12 cellular contexts compared by ENCODE assay signal in the genomic region with DNA sequence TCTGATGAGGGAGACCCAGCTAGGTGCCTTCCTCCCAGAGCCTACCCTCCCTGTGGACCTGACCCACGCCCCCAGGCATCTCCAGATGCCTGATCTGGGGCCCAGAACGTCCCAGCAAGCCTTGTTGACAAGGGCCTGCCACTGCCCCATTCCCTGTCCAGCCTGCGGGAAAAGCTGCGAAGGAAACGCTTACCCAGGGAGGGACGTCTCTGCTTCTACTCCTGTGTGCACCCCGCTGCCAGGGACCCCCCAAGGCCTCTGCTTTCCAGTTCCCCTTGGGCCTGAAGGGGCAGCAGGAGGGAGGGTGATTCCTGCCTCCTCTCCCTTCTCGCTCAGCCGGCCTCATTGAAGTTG. TPM values are rescaled to one million over a fixed set of nuclear protein-coding genes. Genes with fewer than 3 reads are reported as not detected.
DNase-seq lines count a peak whose midpoint lies in the region; ATAC-seq, FAIRE-seq and TF ChIP-seq lines count a peak whose summit lies in the region.
"Had no signal": no experiment of that assay in that cellular context is flagged by ENCODE, and none has a peak within 500 bp of the region (broad histone marks: within the 10 kb centered on the region; RNA-seq: fewer than 3 reads in every experiment).

No MANE protein-coding gene starts in this region.

- H3K4me1 ChIP-seq in astrocyte (ENCODE audit: insufficient read depth, low read length) (peaks cover 10% of the 10 kb centered on the region), foreskin keratinocyte (peaks cover 47% of the 10 kb centered on the region), neural progenitor cell (peaks cover 12% of the 10 kb centered on the region)
- H3K4me1 ChIP-seq: body of pancreas had no signal

- H2AFZ ChIP-seq in astrocyte (ENCODE audit: low read depth, low read length) (peak overlapping the region; percentile 81), neural progenitor cell (replicated peaks) (peak overlapping the region; percentile 78)

- in situ Hi-C loops in GM13977 (cut with MboI; ENCODE audit: low pct_unique_long_range_greater_than_20kb, low sequenced_read_pairs, unreplicated experiment) = no loop called here

- H3K36me3 ChIP-seq in astrocyte (ENCODE audit: insufficient read depth, low read length) (no peaks in the 10 kb centered on the region), neural progenitor cell (no peaks in the 10 kb centered on the region)

- H3K36me3 Mint-ChIP-seq in astrocyte (ENCODE audit: low read depth, unreplicated experiment) (no peaks in the 10 kb centered on the region), neural progenitor cell (no peaks in the 10 kb centered on the region)

- H3K9ac ChIP-seq in astrocyte (ENCODE audit: low read length) (no peak overlapping the region), neural progenitor cell (no peak overlapping the region)

- H3K27ac Mint-ChIP-seq in astrocyte (ENCODE audit: unreplicated experiment) = no peak overlapping the region
- no peak overlapping the region for H3K27ac Mint-ChIP-seq in neural progenitor cell

- H3K9me3 Mint-ChIP-seq in astrocyte (ENCODE audit: unreplicated experiment) = no peaks in the 10 kb centered on the region
- no peaks in the 10 kb centered on the region for H3K9me3 Mint-ChIP-seq in neural progenitor cell

- H3K27me3 ChIP-seq in astrocyte (ENCODE audit: insufficient read depth, low read length) (no peaks in the 10 kb centered on the region), foreskin keratinocyte (no peaks in the 10 kb centered on the region), neural progenitor cell (no peaks in the 10 kb centered on the region)
- H3K27me3 ChIP-seq: body of pancreas had no signal

- H3K79me2 ChIP-seq in astrocyte (ENCODE audit: insufficient read depth, low read length) = no peaks in the 10 kb centered on the region
- H3K79me2 ChIP-seq in neural progenitor cell (ENCODE audit: low read depth) = no peaks in the 10 kb centered on the region

- no peak for ATAC-seq in foreskin keratinocyte
- ATAC-seq: body of pancreas; stimulated activated naive CD8-positive, alpha-beta T cell treated with anti-CD3 and anti-CD28 coated beads, Interleukin-15, Interleukin-2, amounts not matched to agents 100 U/mL and 50 U/mL, for 24 hours had no signal

- peak overlapping the region; percentile 63 for H3K4me2 ChIP-seq in astrocyte (ENCODE audit: low read length)
- peak overlapping the region; percentile 69 for H3K4me2 ChIP-seq in neural progenitor cell

- H3K4me3 ChIP-seq in astrocyte (ENCODE audit: insufficient read depth, low read depth, low read length) (no peak overlapping the region), neural progenitor cell (peak overlapping the region; percentile 14)
- H3K4me3 ChIP-seq: body of pancreas had no signal

- peaks cover 15% of the 10 kb centered on the region for H3K27me3 Mint-ChIP-seq in astrocyte (ENCODE audit: low read depth, unreplicated experiment)
- H3K27me3 Mint-ChIP-seq in neural progenitor cell (ENCODE audit: insufficient read depth, low read depth) = peaks cover 4% of the 10 kb centered on the region

- no peak for FAIRE-seq in astrocyte (lab: Jason Lieb, UNC)

- no peak for TF ChIP-seq CTCF in astrocyte (IDR thresholded peaks at IDR 0.05; ENCODE audit: insufficient read depth, low read depth, low read length)
- no peak for TF ChIP-seq CTCF in foreskin keratinocyte (conservative IDR thresholded peaks at IDR 0.05)
- no peak for TF ChIP-seq CTCF in neural progenitor cell (IDR thresholded peaks at IDR 0.05)
- TF ChIP-seq CTCF in GM13977 (IDR thresholded peaks at IDR 0.05; ENCODE audit: extremely low read depth, insufficient read depth, missing control alignments) = no peak

- H3F3A ChIP-seq in neural progenitor cell (ENCODE audit: low read depth) = peaks cover 15% of the 10 kb centered on the region

- H3K27ac ChIP-seq in astrocyte (ENCODE audit: low read depth, low read length) (no peak overlapping the region), foreskin keratinocyte (peak overlapping the region; percentile 73), neural progenitor cell (no peak overlapping the region)
- H3K27ac ChIP-seq: body of pancreas had no signal

- H3K9me3 ChIP-seq in astrocyte (ENCODE audit: insufficient read depth, low read depth, low read length) (no peaks in the 10 kb centered on the region), neural progenitor cell (ENCODE audit: low read depth) (no peaks in the 10 kb centered on the region)
- H3K9me3 ChIP-seq: body of pancreas had no signal

- no peaks in the 10 kb centered on the region for H4K20me1 ChIP-seq in astrocyte (ENCODE audit: insufficient read depth, low read length)
- no peaks in the 10 kb centered on the region for H4K20me1 ChIP-seq in neural progenitor cell (ENCODE audit: low read depth)

- H3K4me1 Mint-ChIP-seq in astrocyte (ENCODE audit: low read depth, unreplicated experiment) (peaks cover 1% of the 10 kb centered on the region), neural progenitor cell (peaks cover 34% of the 10 kb centered on the region)

- DNase-seq in astrocyte (ENCODE audit: low read depth) (no peak), foreskin keratinocyte (no peak), neural progenitor cell (ENCODE audit: low spot score) (no peak), EL (no peak), GM13977 (ENCODE audit: low spot score) (no peak), NCI-H2107 treated with DMSO at 0.1 percent for 48 hours (lab: John Stamatoyannopoulos, UW; ENCODE audit: unreplicated experiment) (no peak)
- no peak for DNase-seq in stimulated activated CD4-positive, alpha-beta T cell treated with anti-CD3 and anti-CD28 coated beads, Interleukin-12 subunit alpha, Interleukin-12 subunit beta, amount 100 ng/mL, for 4 hours
- DNase-seq: activated CD8-positive, alpha-beta memory T cell treated with anti-CD3 and anti-CD28 coated beads for 24 hours; activated effector memory CD4-positive, alpha-beta T cell treated with anti-CD3 and anti-CD28 coated beads, Interleukin-2, amount 50 U/mL, for 16 hours; body of pancreas; NCI-H2171; stimulated activated naive CD8-positive, alpha-beta T cell treated with anti-CD3 and anti-CD28 coated beads, Interleukin-15, Interleukin-2, amounts not matched to agents 100 U/mL and 50 U/mL, for 24 hours had no signal

- H3K4me3 Mint-ChIP-seq in astrocyte (ENCODE audit: unreplicated experiment) = no peak overlapping the region
- H3K4me3 Mint-ChIP-seq in neural progenitor cell = peak overlapping the region; percentile 74

RNA-seq across cellular contexts. Expression of gene CLSTN1, which starts 11.6 kb away (rescaled TPM):
- total RNA-seq in astrocyte = 181 and 197 TPM in 2 replicates
- 287 and 346 TPM in 2 replicates for total RNA-seq in foreskin keratinocyte
- polyA plus RNA-seq in foreskin keratinocyte = 237 and 287 TPM in 2 replicates
- 75.4 and 112 TPM in 2 replicates for total RNA-seq in neural progenitor cell (ENCODE audit: low replicate concordance)
